ENCODE assay signal across 8 cellular contexts in genomic region chr17:2828396-2829038, GRCh38. TPM values are rescaled to one million over a fixed set of nuclear protein-coding genes. Genes with fewer than 3 reads are reported as not detected.
DNase-seq lines count a peak whose midpoint lies in the region; ATAC-seq and TF ChIP-seq lines count a peak whose summit lies in the region.

No MANE protein-coding gene starts in this region.

- no peaks in the 10 kb centered on the region for H3K36me3 ChIP-seq in ovary
- no peaks in the 10 kb centered on the region for H3K36me3 ChIP-seq in transverse colon

- peaks cover 4% of the 10 kb centered on the region for H3K36me3 Mint-ChIP-seq in IgD-negative memory B cell

- peak overlapping the region in 3 of 4 donors; percentile 51 to 85 (median 84) for H3K4me3 Mint-ChIP-seq in IgD-negative memory B cell

- no peaks in the 10 kb centered on the region for H3K27me3 ChIP-seq in ovary
- no peaks in the 10 kb centered on the region for H3K27me3 ChIP-seq in transverse colon

- H3K4me1 Mint-ChIP-seq in IgD-negative memory B cell = peaks cover 27 to 33% (median 27%) of the 10 kb centered on the region in 3 donors

- H3K27ac ChIP-seq in ovary = no peak overlapping the region
- no peak overlapping the region for H3K27ac ChIP-seq in transverse colon

- DNase-seq in ELR (ENCODE audit: low read depth) (peak; percentile 55), SK-MEL-5 (ENCODE audit: low read depth, low spot score) (peak; percentile 63), glomerular visceral epithelial cell (ENCODE audit: extremely low spot score) (peak; percentile 62), ovary (peak; percentile 52 to 82 (median 67)), transverse colon (peak; percentile 84)
- DNase-seq in activated naive CD4-positive, alpha-beta T cell (lab: John Stamatoyannopoulos, UW) = peak; percentile 68 to 78 (median 71)

- TF ChIP-seq POLR2A in ovary (IDR thresholded peaks at IDR 0.05) = no peak
- no peak for TF ChIP-seq POLR2A in transverse colon (IDR thresholded peaks at IDR 0.05)

- 16 to 19% (median 16%) methylated on average over 14 of the region's 14 CpGs for WGBS in ovary, 3 donors
- 18 to 44% methylated on average over 5 to 14 of the region's 14 CpGs for WGBS in transverse colon (ENCODE audit: low coverage in 1 of 2), 2 donors

- H3K9me3 Mint-ChIP-seq in IgD-negative memory B cell = peaks cover 0 to 2% (median 0%) of the 10 kb centered on the region in 3 donors

- in situ Hi-C loops in SK-MEL-5 (cut with HindIII; ENCODE audit: low pct_unique_long_range_greater_than_20kb, low sequenced_read_pairs) = no loop called here
- in situ Hi-C loops in transverse colon (cut with MboI; ENCODE audit: low pct_ligation_motif_present in 1 of 4, low pct_unique_long_range_greater_than_20kb in 1 of 4, low sequenced_read_pairs in 3 of 4) = loop anchor here (10.0 to 25.0 kb wide), 2 partner anchors 184 to 186 kb away; no protein-coding TSS in a partner anchor

- intact Hi-C loops in ovary (cut with DNase I) = loop anchor here (2.0 to 10.0 kb wide), 3 partner anchors 184 to 186 kb away; no protein-coding TSS in a partner anchor
- intact Hi-C loops in transverse colon (cut with DNase I; ENCODE audit: low total_unique reads) = loop anchor here (1.0 kb wide), 1 partner anchor 185 kb away; no protein-coding TSS in a partner anchor

- H3K27me3 Mint-ChIP-seq in IgD-negative memory B cell = no peaks in the 10 kb centered on the region

- H3K4me1 ChIP-seq in ovary (ENCODE audit: insufficient read depth) = peaks cover 2% of the 10 kb centered on the region
- peaks cover 0 to 3% (median 0%) of the 10 kb centered on the region in 4 donors for H3K4me1 ChIP-seq in transverse colon

- peak; percentile 59 to 80 (median 74) for TF ChIP-seq CTCF in ovary (IDR thresholded peaks at IDR 0.05)
- TF ChIP-seq CTCF in transverse colon (IDR thresholded peaks at IDR 0.05) = peak; percentile 90 to 97 (median 93)

- H3K9me3 ChIP-seq in ovary = no peaks in the 10 kb centered on the region
- no peaks in the 10 kb centered on the region for H3K9me3 ChIP-seq in transverse colon

- H3K4me3 ChIP-seq in ovary = no peak overlapping the region
- H3K4me3 ChIP-seq in transverse colon = no peak overlapping the region

- TF ChIP-seq EP300 in ovary (IDR thresholded peaks at IDR 0.05) (no peak), transverse colon (IDR thresholded peaks at IDR 0.05; ENCODE audit: low read depth) (no peak)

- H3K27ac Mint-ChIP-seq in IgD-negative memory B cell = peak overlapping the region in 2 of 3 donors; percentile 27 to 87

- ATAC-seq in HG03039 (IDR thresholded peaks at IDR 0.05; ENCODE audit: unreplicated experiment) = no peak

RNA-seq across cellular contexts. Expression of gene RAP1GAP2, which starts 32.3 kb away (rescaled TPM):
- polyA plus RNA-seq in IgD-negative memory B cell (3.9 TPM), ovary (1 to 10 TPM; 4.3 to 4.4 TPM)
- 1.7 and 2.0 TPM in 2 replicates for total RNA-seq in SK-MEL-5 (2014; rRNA removed; shearing (Covaris generic))
- 3.8 and 4.0 TPM in 2 replicates for polyA plus RNA-seq in SK-MEL-5 (2015; cell fraction: cytosol; rRNA removed)
- polyA plus RNA-seq in SK-MEL-5 (2015; cell fraction: nucleus; rRNA removed) = 5.4 and 5.5 TPM in 2 replicates
- total RNA-seq in ovary (10 to 100 TPM in 6 of 7 donors, 1 to 10 TPM in 1; 8.4 to 15.4 (median 12.7) TPM), transverse colon (10 to 100 TPM; 23.0 to 39.6 (median 33.9) TPM)
